Comparison of ENCODE assay signal across 8 cellular contexts in genomic region chr5:110916373-110917049, GRCh38.
DNase-seq lines count a peak whose midpoint lies in the region; ATAC-seq and TF ChIP-seq lines count a peak whose summit lies in the region.

No MANE protein-coding gene starts in this region.

- no peak for TF ChIP-seq CTCF in kidney epithelial cell (IDR thresholded peaks at IDR 0.05; ENCODE audit: insufficient read depth, low read length, poor library complexity, severe bottlenecking)
- no peak for TF ChIP-seq CTCF in esophagus squamous epithelium (IDR thresholded peaks at IDR 0.05)

- H3K27me3 ChIP-seq in kidney epithelial cell (ENCODE audit: control insufficient read depth, insufficient read depth, low read length) (no peaks in the 10 kb centered on the region), esophagus squamous epithelium (no peaks in the 10 kb centered on the region)

- DNase-seq in D341Med (ENCODE audit: low spot score) (peak; percentile 40), kidney epithelial cell (ENCODE audit: low read depth) (peak; percentile 54), esophagus squamous epithelium (lab: John Stamatoyannopoulos, UW) (no peak), globus pallidus (ENCODE audit: low spot score) (no peak)
- DNase-seq in activated effector memory CD4-positive, alpha-beta T cell treated with Interleukin-2 at 50 U/mL for 16 hours, result no peak

- H3K36me3 ChIP-seq in kidney epithelial cell (ENCODE audit: control insufficient read depth, insufficient read depth, low read length) (no peaks in the 10 kb centered on the region), esophagus squamous epithelium (no peaks in the 10 kb centered on the region)

- ATAC-seq in HG02852 (IDR thresholded peaks at IDR 0.05; ENCODE audit: unreplicated experiment) (peak; percentile 88), SK-N-SH treated with all-trans-retinoic acid at 6 μM for 48 hours (peak; percentile 93), GM18502 (IDR thresholded peaks at IDR 0.05; ENCODE audit: poor library complexity, unreplicated experiment) (no peak)

- no peak overlapping the region for H3K27ac ChIP-seq in esophagus squamous epithelium

- H3K4me3 ChIP-seq in kidney epithelial cell (ENCODE audit: low read depth, low read length) (no peak overlapping the region), esophagus squamous epithelium (no peak overlapping the region)

- no peak for TF ChIP-seq POLR2A in esophagus squamous epithelium (IDR thresholded peaks at IDR 0.05)

- WGBS in esophagus squamous epithelium, 2 donors, result 17 to 21% methylated on average over 6 of the region's 6 CpGs

- intact Hi-C loops in esophagus squamous epithelium (cut with DNase I), result no loop called here

- H3K9me3 ChIP-seq in esophagus squamous epithelium, result no peaks in the 10 kb centered on the region

- peaks cover 0 to 27% (median 11%) of the 10 kb centered on the region in 3 donors for H3K4me1 ChIP-seq in esophagus squamous epithelium

TF ChIP-seq in SK-N-SH treated with all-trans-retinoic acid at 6 μM for 48 hours, 23 proteins besides CTCF, POLR2A, EP300 and RAD21:
- TF ChIP-seq, protein P1, sequence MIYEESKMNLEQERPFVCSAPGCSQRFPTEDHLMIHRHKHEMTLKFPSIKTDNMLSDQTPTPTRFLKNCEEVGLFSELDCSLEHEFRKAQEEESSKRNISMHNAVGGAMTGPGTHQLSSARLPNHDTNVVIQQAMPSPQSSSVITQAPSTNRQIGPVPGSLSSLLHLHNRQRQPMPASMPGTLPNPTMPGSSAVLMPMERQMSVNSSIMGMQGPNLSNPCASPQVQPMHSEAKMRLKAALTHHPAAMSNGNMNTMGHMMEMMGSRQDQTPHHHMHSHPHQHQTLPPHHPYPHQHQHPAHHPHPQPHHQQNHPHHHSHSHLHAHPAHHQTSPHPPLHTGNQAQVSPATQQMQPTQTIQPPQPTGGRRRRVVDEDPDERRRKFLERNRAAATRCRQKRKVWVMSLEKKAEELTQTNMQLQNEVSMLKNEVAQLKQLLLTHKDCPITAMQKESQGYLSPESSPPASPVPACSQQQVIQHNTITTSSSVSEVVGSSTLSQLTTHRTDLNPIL (CRISPR knock-in tag; IDR thresholded peaks at IDR 0.05; ENCODE audit: low read depth), result peak; percentile 57; the same call in 1 of the 2 replicates
- no peak for TF ChIP-seq BACH2 (CRISPR knock-in tag; IDR thresholded peaks at IDR 0.05; ENCODE audit: borderline replicate concordance)
- TF ChIP-seq ISL1 (CRISPR knock-in tag; IDR thresholded peaks at IDR 0.05), result peak; percentile 86
- TF ChIP-seq TCF4 (CRISPR knock-in tag; IDR thresholded peaks at IDR 0.05; ENCODE audit: borderline replicate concordance), result peak; percentile 43; the same call in 1 of the 2 replicates

Comparison
In these comparisons a context has a peak if more than half of its experiments do, and no peak if none do; other contexts are left out.
1. DNase-seq: peak in D341Med (single experiment) and kidney epithelial cell (single experiment); none in esophagus squamous epithelium (single experiment), globus pallidus (single experiment) and activated effector memory CD4-positive, alpha-beta T cell treated with Interleukin-2 at 50 U/mL for 16 hours (single experiment).